Comparison of ENCODE assay signal across 9 cellular contexts in genomic region chr5:181160755-181161533, GRCh38. TPM values are rescaled to one million over a fixed set of nuclear protein-coding genes. Genes with fewer than 3 reads are reported as not detected.
A peak's percentile ranks its signal among the peaks of the same experiment; 100 is the strongest.
DNase-seq lines count a peak whose midpoint lies in the region; ATAC-seq, FAIRE-seq and TF ChIP-seq lines count a peak whose summit lies in the region.
"Not testable (repeated sequence)": the region's sequence is repeated elsewhere in the genome, so short reads cannot be mapped to it uniquely, and the experiment has no call there.
"Had no signal": no experiment of that assay in that cellular context is flagged by ENCODE, and none has a peak within 500 bp of the region (broad histone marks: within the 10 kb centered on the region; RNA-seq: fewer than 3 reads in every experiment).

No MANE protein-coding gene starts in this region.

- H3K27ac ChIP-seq in keratinocyte (ENCODE audit: control insufficient read depth, insufficient read depth, low read length) (peak overlapping the region; percentile 51), spleen (peak overlapping the region in 4 of 8 donors; percentile 38 to 91 (median 60))

- dilution Hi-C loops in keratinocyte (cut with MboI; ENCODE audit: extremely low pct_ligation_motif_present, low sequenced_read_pairs) = not testable (repeated sequence)

- H4K20me1 ChIP-seq in keratinocyte (ENCODE audit: control insufficient read depth, extremely low read depth, insufficient read depth, low read length) = not testable (repeated sequence)

- not testable (repeated sequence) for H3K9me3 ChIP-seq in keratinocyte (ENCODE audit: control insufficient read depth, low read depth, low read length); spleen

- not testable (repeated sequence) for H3K36me3 ChIP-seq in keratinocyte (ENCODE audit: control insufficient read depth in 2 of 2, extremely low read depth in 1 of 2, insufficient read depth in 2 of 2, low read length in 2 of 2); spleen

- H3K4me1 ChIP-seq in keratinocyte (ENCODE audit: control insufficient read depth, extremely low read depth, insufficient read depth, low read length) (peaks cover 12% of the 10 kb centered on the region), spleen (peaks cover 0 to 21% (median 17%) of the 10 kb centered on the region in 6 donors)

- peak; percentile 13 for FAIRE-seq in keratinocyte (lab: Jason Lieb, UNC)

- DNase-seq in AG20443 (ENCODE audit: low spot score) (peak; percentile 78), NCI-H146 treated with DMSO at 0.1 percent for 48 hours (lab: John Stamatoyannopoulos, UW; ENCODE audit: unreplicated experiment) (peak; percentile 16), T-helper 1 cell (peak in 4 of 5 donors; percentile 43 to 56 (median 48)), spleen (peak; percentile 88)
- peak; percentile 85 for DNase-seq in activated effector memory CD4-positive, alpha-beta T cell treated with anti-CD3 and anti-CD28 coated beads, Interleukin-2, amount 50 U/mL, for 16 hours
- peak; percentile 58 for DNase-seq in effector CD8-positive, alpha-beta T cell (lab: John Stamatoyannopoulos, UW)
- DNase-seq in keratinocyte (ENCODE audit: low read depth, low spot score) = not testable (repeated sequence)

- H3K9me1 ChIP-seq in keratinocyte (ENCODE audit: control insufficient read depth, extremely low read depth, insufficient read depth, low read length) = not testable (repeated sequence)

- intact Hi-C loops in spleen (cut with DNase I; ENCODE audit: low total_unique reads) = loop anchor here (10.0 kb wide), 1 partner anchor 296 kb away; the partner anchor contains the start of gene ZFP62

- ATAC-seq in GM18907 (IDR thresholded peaks at IDR 0.05; ENCODE audit: unreplicated experiment) = peak; percentile 30

- WGBS in spleen, 5 donors = 13 to 29% (median 15%) methylated on average over 10 to 31 of the region's 48 CpGs

- TF ChIP-seq CTCF in keratinocyte (optimal IDR thresholded peaks at IDR 0.05 in 1 of 3, IDR thresholded peaks at IDR 0.05 in 1 of 3, conservative IDR thresholded peaks at IDR 0.05 in 1 of 3; ENCODE audit: extremely low read depth in 1 of 3, insufficient read depth in 2 of 3, low read length in 3 of 3); spleen (IDR thresholded peaks at IDR 0.05 in 8 of 11, conservative IDR thresholded peaks at IDR 0.05 in 3 of 11): not testable (repeated sequence)

- not testable (repeated sequence) for H3K27me3 ChIP-seq in keratinocyte (ENCODE audit: control insufficient read depth, extremely low read depth, insufficient read depth, low read length)
- H3K27me3 ChIP-seq in spleen (replicated peaks in 1 of 7) = peaks cover 0 to 60% (median 7%) of the 10 kb centered on the region in 7 donors

- H2AFZ ChIP-seq in keratinocyte (ENCODE audit: control insufficient read depth, low read length) = peak overlapping the region; percentile 63

- peak overlapping the region; percentile 65 for H3K4me2 ChIP-seq in keratinocyte (ENCODE audit: control insufficient read depth, extremely low read depth, insufficient read depth, low read depth, low read length)

- peak overlapping the region in 1 of 3 experiments; percentile 52 for H3K4me3 ChIP-seq in keratinocyte (ENCODE audit: control insufficient read depth in 2 of 3, extremely low read depth in 1 of 3, insufficient read depth in 2 of 3, low read depth in 1 of 3, low read length in 3 of 3)
- peak overlapping the region in 2 of 8 donors; percentile 24 to 65 for H3K4me3 ChIP-seq in spleen

- TF ChIP-seq POLR2A in spleen (IDR thresholded peaks at IDR 0.05) = not testable (repeated sequence)

- peak overlapping the region; percentile 30 for H3K9ac ChIP-seq in keratinocyte (ENCODE audit: control insufficient read depth, extremely low read depth, insufficient read depth, low read length)

- H3K79me2 ChIP-seq in keratinocyte (ENCODE audit: control insufficient read depth, insufficient read depth, low read length) = not testable (repeated sequence)

RNA-seq across cellular contexts. Expression of gene OR2V2, which starts 13.6 kb away (rescaled TPM):
- not detected in 3 replicates for polyA plus RNA-seq in keratinocyte
- polyA plus RNA-seq in keratinocyte (2011; ENCODE audit: low read depth) = not detected
- not detected in 2 replicates for polyA plus RNA-seq in keratinocyte (2011; cell fraction: cytosol; rRNA removed)
- polyA plus RNA-seq in keratinocyte (2011; cell fraction: nucleus; rRNA removed) = not detected in 2 replicates
- not detected in 2 replicates for polyA plus RNA-seq in keratinocyte (2012; ENCODE audit: low replicate concordance)
- not detected in 3 replicates for polyA minus RNA-seq in keratinocyte
- not detected for polyA minus RNA-seq in keratinocyte (2011; cell fraction: cytosol; rRNA and poly(A)+ RNA removed)
- polyA minus RNA-seq in keratinocyte (2011; cell fraction: nucleus; rRNA and poly(A)+ RNA removed) = not detected in 2 replicates
- total RNA-seq in spleen = not detected
- not detected for polyA plus RNA-seq in spleen
- total RNA-seq: pulmonary artery endothelial cell had no signal

RNA-seq across cellular contexts. Expression of gene OR2V1, which starts 30.0 kb away (rescaled TPM):
- polyA plus RNA-seq in keratinocyte (not detected in 3 replicates), spleen (not detected)
- polyA plus RNA-seq in keratinocyte (2011; ENCODE audit: low read depth) = not detected
- polyA plus RNA-seq in keratinocyte (2011; cell fraction: cytosol; rRNA removed) = not detected in 2 replicates
- polyA plus RNA-seq in keratinocyte (2011; cell fraction: nucleus; rRNA removed) = not detected in 2 replicates
- polyA plus RNA-seq in keratinocyte (2012; ENCODE audit: low replicate concordance) = not detected in 2 replicates
- polyA minus RNA-seq in keratinocyte = not detected in 3 replicates
- not detected for polyA minus RNA-seq in keratinocyte (2011; cell fraction: cytosol; rRNA and poly(A)+ RNA removed)
- polyA minus RNA-seq in keratinocyte (2011; cell fraction: nucleus; rRNA and poly(A)+ RNA removed) = not detected in 2 replicates
- not detected for total RNA-seq in spleen
- total RNA-seq: pulmonary artery endothelial cell had no signal

RNA-seq across cellular contexts. Expression of gene TRIM7, which starts 44.1 kb away (rescaled TPM):
- polyA plus RNA-seq in keratinocyte = 21.7 to 27.6 TPM (median 22.4 TPM) in 3 replicates
- 8.8 TPM for polyA plus RNA-seq in keratinocyte (2011; ENCODE audit: low read depth)
- polyA plus RNA-seq in keratinocyte (2011; cell fraction: cytosol; rRNA removed) = 20.1 and 22.0 TPM in 2 replicates
- polyA plus RNA-seq in keratinocyte (2011; cell fraction: nucleus; rRNA removed) = 28.5 and 29.7 TPM in 2 replicates
- polyA plus RNA-seq in keratinocyte (2012; ENCODE audit: low replicate concordance) = 16.7 and 25.6 TPM in 2 replicates
- polyA minus RNA-seq in keratinocyte = 7.2 to 10.6 TPM (median 8.1 TPM) in 3 replicates
- 15.7 TPM for polyA minus RNA-seq in keratinocyte (2011; cell fraction: cytosol; rRNA and poly(A)+ RNA removed)
- 7.7 and 9.9 TPM in 2 replicates for polyA minus RNA-seq in keratinocyte (2011; cell fraction: nucleus; rRNA and poly(A)+ RNA removed)
- total RNA-seq in spleen = 1 to 10 TPM in 6 of 7 donors, under 1 TPM in 1; 0.81 to 3.9 (median 1.9) TPM
- 1 to 10 TPM; 1.0 to 1.3 (median 1.2) TPM for polyA plus RNA-seq in spleen

Comparison
In these comparisons a context has a peak if more than half of its experiments do, and no peak if none do; other contexts are left out.
1. RNA of gene TRIM7, which starts 44.1 kb away (polyA plus RNA-seq): 8.8 to 29.7 TPM in keratinocyte; 1.0 to 1.3 TPM in spleen; every median in the first group is over 4 times any median in the second.